1 cellular context compared by ENCODE assay signal in the genomic region with DNA sequence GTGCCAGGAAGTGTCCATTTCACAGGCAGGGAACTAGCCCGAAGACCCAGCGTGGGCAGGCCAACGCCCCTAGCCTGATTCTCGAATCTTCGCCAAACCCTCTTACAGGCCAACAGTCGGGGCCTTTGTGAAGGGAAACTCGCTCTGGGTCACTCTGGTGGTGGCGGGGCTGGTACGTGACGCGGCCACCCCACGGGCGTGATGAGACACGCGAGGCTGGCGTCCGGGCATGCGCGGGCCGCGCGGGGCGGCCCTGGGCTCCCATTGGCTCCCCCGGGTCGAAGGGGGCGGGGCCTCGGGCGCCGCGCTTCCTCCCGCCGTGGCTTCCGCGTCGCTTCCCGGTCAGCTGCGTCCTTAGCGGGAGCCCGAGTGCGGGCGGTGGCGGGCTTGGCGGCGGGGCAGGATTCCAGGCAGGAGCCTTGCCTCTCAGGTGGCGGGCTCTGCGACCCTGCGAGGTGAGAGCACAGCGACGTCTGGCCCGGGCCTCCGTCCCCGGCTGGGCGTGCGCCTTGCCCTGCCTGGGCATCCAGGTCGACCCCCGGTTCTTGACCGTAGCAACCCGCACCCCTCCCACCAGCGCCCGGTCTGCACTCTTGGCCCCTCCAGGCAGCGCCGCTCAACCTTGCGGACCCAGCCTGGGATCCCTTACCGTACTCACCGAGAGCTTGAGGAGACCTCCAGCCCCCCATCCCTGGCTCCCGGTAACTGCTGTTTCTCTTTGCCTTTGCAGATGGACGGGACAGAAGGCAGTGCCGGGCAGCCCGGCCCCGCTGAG.
TF ChIP-seq lines count a peak whose summit lies in the region.

TSS of gene FRMD8 (plus strand) at position 331 of the 775 bp plus-strand sequence. CDS start at position 731, 400 bp downstream.

TF ChIP-seq in K562, 482 proteins besides CTCF, POLR2A, EP300 and RAD21 (continued from another document and continues in another):
- no peak for TF ChIP-seq ZBTB34 (CRISPR knock-in tag; IDR thresholded peaks at IDR 0.05)
- 0 out of 2 replicates have a peak, but pooled peaks have one; percentile 7 for TF ChIP-seq DPF2 (IDR thresholded peaks at IDR 0.05)
- TF ChIP-seq, protein P1, sequence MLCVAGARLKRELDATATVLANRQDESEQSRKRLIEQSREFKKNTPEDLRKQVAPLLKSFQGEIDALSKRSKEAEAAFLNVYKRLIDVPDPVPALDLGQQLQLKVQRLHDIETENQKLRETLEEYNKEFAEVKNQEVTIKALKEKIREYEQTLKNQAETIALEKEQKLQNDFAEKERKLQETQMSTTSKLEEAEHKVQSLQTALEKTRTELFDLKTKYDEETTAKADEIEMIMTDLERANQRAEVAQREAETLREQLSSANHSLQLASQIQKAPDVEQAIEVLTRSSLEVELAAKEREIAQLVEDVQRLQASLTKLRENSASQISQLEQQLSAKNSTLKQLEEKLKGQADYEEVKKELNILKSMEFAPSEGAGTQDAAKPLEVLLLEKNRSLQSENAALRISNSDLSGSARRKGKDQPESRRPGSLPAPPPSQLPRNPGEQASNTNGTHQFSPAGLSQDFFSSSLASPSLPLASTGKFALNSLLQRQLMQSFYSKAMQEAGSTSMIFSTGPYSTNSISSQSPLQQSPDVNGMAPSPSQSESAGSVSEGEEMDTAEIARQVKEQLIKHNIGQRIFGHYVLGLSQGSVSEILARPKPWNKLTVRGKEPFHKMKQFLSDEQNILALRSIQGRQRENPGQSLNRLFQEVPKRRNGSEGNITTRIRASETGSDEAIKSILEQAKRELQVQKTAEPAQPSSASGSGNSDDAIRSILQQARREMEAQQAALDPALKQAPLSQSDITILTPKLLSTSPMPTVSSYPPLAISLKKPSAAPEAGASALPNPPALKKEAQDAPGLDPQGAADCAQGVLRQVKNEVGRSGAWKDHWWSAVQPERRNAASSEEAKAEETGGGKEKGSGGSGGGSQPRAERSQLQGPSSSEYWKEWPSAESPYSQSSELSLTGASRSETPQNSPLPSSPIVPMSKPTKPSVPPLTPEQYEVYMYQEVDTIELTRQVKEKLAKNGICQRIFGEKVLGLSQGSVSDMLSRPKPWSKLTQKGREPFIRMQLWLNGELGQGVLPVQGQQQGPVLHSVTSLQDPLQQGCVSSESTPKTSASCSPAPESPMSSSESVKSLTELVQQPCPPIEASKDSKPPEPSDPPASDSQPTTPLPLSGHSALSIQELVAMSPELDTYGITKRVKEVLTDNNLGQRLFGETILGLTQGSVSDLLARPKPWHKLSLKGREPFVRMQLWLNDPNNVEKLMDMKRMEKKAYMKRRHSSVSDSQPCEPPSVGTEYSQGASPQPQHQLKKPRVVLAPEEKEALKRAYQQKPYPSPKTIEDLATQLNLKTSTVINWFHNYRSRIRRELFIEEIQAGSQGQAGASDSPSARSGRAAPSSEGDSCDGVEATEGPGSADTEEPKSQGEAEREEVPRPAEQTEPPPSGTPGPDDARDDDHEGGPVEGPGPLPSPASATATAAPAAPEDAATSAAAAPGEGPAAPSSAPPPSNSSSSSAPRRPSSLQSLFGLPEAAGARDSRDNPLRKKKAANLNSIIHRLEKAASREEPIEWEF (CRISPR knock-in tag; IDR thresholded peaks at IDR 0.05) = no peak; the same call in 1 of the 2 replicates
- no peak for TF ChIP-seq NCOA2 (IDR thresholded peaks at IDR 0.05; ENCODE audit: partially characterized antibody in 2 of 2)
- peak; percentile 8; the same call in 1 of the 2 replicates for TF ChIP-seq SOX6 (IDR thresholded peaks at IDR 0.05)
- no peak for TF ChIP-seq ZNF778 (CRISPR knock-in tag; IDR thresholded peaks at IDR 0.05)
- no peak; the same call in 1 of the 2 replicates for TF ChIP-seq CREB1 (IDR thresholded peaks at IDR 0.05)
- TF ChIP-seq CREB1 (CRISPR knock-in tag; IDR thresholded peaks at IDR 0.05) = peak; percentile 66; the same call in 1 of the 2 replicates
- TF ChIP-seq ILK (tag; IDR thresholded peaks at IDR 0.05; ENCODE audit: borderline replicate concordance, low read depth) = no peak
- TF ChIP-seq HMGN3 (IDR thresholded peaks at IDR 0.05; ENCODE audit: borderline replicate concordance, extremely low read depth, insufficient read length, low read depth, low read length) = no peak
- TF ChIP-seq CBX3 (IDR thresholded peaks at IDR 0.05; ENCODE audit: borderline replicate concordance in 1 of 2, low read length in 2 of 2) = no peak; a peak in 1 of 3 replicates
- TF ChIP-seq ETV6 (IDR thresholded peaks at IDR 0.05; ENCODE audit: borderline replicate concordance in 1 of 2, low read depth in 2 of 2, low read length in 1 of 2) = no peak; a peak in 1 of 4 replicates
- no peak for TF ChIP-seq ETV6 (CRISPR knock-in tag; IDR thresholded peaks at IDR 0.05; ENCODE audit: borderline replicate concordance)
- no peak for TF ChIP-seq PPARD (CRISPR knock-in tag; IDR thresholded peaks at IDR 0.05)
- no peak for TF ChIP-seq CC2D1A (IDR thresholded peaks at IDR 0.05)
- TF ChIP-seq MXI1 (IDR thresholded peaks at IDR 0.05; ENCODE audit: low read depth, low read length) = no peak
- TF ChIP-seq ATF3 (IDR thresholded peaks at IDR 0.05) = no peak
- no peak for TF ChIP-seq ATF3 (CRISPR knock-in tag; conservative IDR thresholded peaks at IDR 0.05)
- no peak for TF ChIP-seq ZFP1 (CRISPR knock-in tag; IDR thresholded peaks at IDR 0.05)
- TF ChIP-seq ZNF217 (CRISPR knock-in tag; IDR thresholded peaks at IDR 0.05) = no peak
- no peak for TF ChIP-seq HOXB6 (CRISPR knock-in tag; IDR thresholded peaks at IDR 0.05; ENCODE audit: borderline replicate concordance)
- no peak for TF ChIP-seq SFPQ (IDR thresholded peaks at IDR 0.05; ENCODE audit: low read depth, low read length)
- no peak for TF ChIP-seq CLOCK (CRISPR knock-in tag; IDR thresholded peaks at IDR 0.05; ENCODE audit: borderline replicate concordance)
- TF ChIP-seq NFRKB (IDR thresholded peaks at IDR 0.05; ENCODE audit: low read depth) = no peak; the same call in 1 of the 2 replicates
- TF ChIP-seq HDAC6 (IDR thresholded peaks at IDR 0.05; ENCODE audit: low read depth, low read length) = no peak
- TF ChIP-seq NRF1 (conservative IDR thresholded peaks at IDR 0.05 in 1 of 2, IDR thresholded peaks at IDR 0.05 in 1 of 2) = peak; percentile 94 to 95
- no peak for TF ChIP-seq PTBP1 (IDR thresholded peaks at IDR 0.05; ENCODE audit: low read depth, low read length)
- TF ChIP-seq ZBTB43 (CRISPR knock-in tag; IDR thresholded peaks at IDR 0.05) = no peak
- peak; percentile 92 for TF ChIP-seq ATF6 (CRISPR knock-in tag; IDR thresholded peaks at IDR 0.05)
- no peak for TF ChIP-seq STAT5B (CRISPR knock-in tag; IDR thresholded peaks at IDR 0.05)
- TF ChIP-seq POLR2AphosphoS2 (IDR thresholded peaks at IDR 0.05; ENCODE audit: low read length) = no peak; the same call in 1 of the 2 replicates
- no peak for TF ChIP-seq RBM34 (IDR thresholded peaks at IDR 0.05; ENCODE audit: borderline replicate concordance, insufficient read depth, low read length)
- TF ChIP-seq RUNX1 (IDR thresholded peaks at IDR 0.05; ENCODE audit: low read depth) = no peak
- no peak for TF ChIP-seq MECOM (CRISPR knock-in tag; IDR thresholded peaks at IDR 0.05)
- TF ChIP-seq DNMT1 (IDR thresholded peaks at IDR 0.05) = no peak
- TF ChIP-seq MCM7 (IDR thresholded peaks at IDR 0.05) = no peak
- TF ChIP-seq ZBTB17 (CRISPR knock-in tag; IDR thresholded peaks at IDR 0.05) = peak; percentile 61; the same call in 1 of the 2 replicates
- TF ChIP-seq TBL1XR1 (IDR thresholded peaks at IDR 0.05; ENCODE audit: low read length in 2 of 2) = no peak
- peak; percentile 80 for TF ChIP-seq CCNT2 (IDR thresholded peaks at IDR 0.05; ENCODE audit: borderline replicate concordance, extremely low read depth, insufficient read length, low read depth, low read length)
- no peak for TF ChIP-seq ZNF134 (CRISPR knock-in tag; conservative IDR thresholded peaks at IDR 0.05)
- TF ChIP-seq ARID1B (IDR thresholded peaks at IDR 0.05) = no peak; the same call in 1 of the 2 replicates
- 0 out of 2 replicates have a peak, but pooled peaks have one; percentile 22 for TF ChIP-seq ZNF584 (CRISPR knock-in tag; IDR thresholded peaks at IDR 0.05; ENCODE audit: low read depth)
- no peak for TF ChIP-seq SNIP1 (IDR thresholded peaks at IDR 0.05; ENCODE audit: low read depth)
- peak; percentile 24; the same call in 1 of the 2 replicates for TF ChIP-seq PML (IDR thresholded peaks at IDR 0.05; ENCODE audit: low read length)
- TF ChIP-seq POLR3A (IDR thresholded peaks at IDR 0.05; ENCODE audit: borderline replicate concordance, extremely low read depth, insufficient read depth, insufficient read length) = no peak
- TF ChIP-seq SIRT6 (IDR thresholded peaks at IDR 0.05; ENCODE audit: low read depth, low read length) = no peak
- no peak for TF ChIP-seq TSC22D4 (tag; IDR thresholded peaks at IDR 0.05)
- TF ChIP-seq ZNF311 (CRISPR knock-in tag; IDR thresholded peaks at IDR 0.05) = peak; percentile 12; the same call in 1 of the 2 replicates
- no peak for TF ChIP-seq SRF (CRISPR knock-in tag; IDR thresholded peaks at IDR 0.05)
- peak; percentile 57; the same call in 1 of the 2 replicates for TF ChIP-seq ZNF511 (CRISPR knock-in tag; IDR thresholded peaks at IDR 0.05)
